ENCODE assay signal across 1 cellular context in the genomic region with DNA sequence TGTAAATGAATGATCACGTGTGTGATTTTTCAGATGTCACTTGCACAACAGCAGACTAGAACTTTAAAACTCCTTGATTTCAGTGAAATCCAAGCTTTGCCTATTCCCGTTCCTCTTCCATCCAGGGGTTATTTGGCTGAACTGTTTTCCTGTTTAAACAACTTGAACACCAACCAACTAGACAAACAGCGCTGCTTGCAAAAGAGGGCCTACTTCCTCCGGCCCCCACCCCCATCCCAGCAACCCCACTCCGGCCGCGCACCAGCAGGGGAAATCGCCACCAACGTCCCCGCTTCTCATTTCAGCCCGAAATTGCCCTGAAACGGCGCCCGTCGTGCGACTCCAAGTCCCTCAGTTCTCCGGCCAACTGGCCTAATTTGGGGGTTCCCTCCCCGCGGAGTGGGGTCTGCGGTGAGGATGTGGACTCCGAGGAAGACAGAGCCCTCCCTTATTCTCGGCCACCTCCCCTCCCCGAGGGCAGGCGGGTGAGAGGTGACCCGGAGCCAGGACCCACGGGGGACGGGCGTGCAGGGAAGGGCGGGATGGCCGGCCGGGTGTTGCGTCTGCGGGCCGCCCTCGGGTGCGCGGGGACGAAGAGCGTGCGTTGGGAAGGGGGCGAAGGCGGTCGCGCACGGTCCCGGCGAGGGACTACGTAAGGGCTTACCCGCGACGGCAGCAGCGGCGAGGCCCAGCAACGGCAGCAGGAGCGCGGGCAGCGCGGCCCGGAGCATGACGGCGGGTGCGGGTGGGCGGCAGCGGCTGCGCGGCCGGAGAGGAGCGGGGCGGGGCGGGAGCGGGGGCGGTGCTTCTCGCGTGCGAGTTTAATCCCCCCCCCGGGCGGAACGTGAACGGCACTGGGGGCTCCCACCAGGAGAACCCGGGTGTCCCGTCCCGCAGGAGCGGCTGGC.
TF ChIP-seq lines count a peak whose summit lies in the region.

A gene with protein sequence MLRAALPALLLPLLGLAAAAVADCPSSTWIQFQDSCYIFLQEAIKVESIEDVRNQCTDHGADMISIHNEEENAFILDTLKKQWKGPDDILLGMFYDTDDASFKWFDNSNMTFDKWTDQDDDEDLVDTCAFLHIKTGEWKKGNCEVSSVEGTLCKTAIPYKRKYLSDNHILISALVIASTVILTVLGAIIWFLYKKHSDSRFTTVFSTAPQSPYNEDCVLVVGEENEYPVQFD (minus strand): TSS at position 741 of the 908 bp plus-strand sequence. CDS start 10 bp downstream, at position 731.

TF ChIP-seq in HEK293, 187 proteins besides CTCF, POLR2A, EP300 and RAD21 (continued from another document and continues in another):
- TF ChIP-seq, protein P1, sequence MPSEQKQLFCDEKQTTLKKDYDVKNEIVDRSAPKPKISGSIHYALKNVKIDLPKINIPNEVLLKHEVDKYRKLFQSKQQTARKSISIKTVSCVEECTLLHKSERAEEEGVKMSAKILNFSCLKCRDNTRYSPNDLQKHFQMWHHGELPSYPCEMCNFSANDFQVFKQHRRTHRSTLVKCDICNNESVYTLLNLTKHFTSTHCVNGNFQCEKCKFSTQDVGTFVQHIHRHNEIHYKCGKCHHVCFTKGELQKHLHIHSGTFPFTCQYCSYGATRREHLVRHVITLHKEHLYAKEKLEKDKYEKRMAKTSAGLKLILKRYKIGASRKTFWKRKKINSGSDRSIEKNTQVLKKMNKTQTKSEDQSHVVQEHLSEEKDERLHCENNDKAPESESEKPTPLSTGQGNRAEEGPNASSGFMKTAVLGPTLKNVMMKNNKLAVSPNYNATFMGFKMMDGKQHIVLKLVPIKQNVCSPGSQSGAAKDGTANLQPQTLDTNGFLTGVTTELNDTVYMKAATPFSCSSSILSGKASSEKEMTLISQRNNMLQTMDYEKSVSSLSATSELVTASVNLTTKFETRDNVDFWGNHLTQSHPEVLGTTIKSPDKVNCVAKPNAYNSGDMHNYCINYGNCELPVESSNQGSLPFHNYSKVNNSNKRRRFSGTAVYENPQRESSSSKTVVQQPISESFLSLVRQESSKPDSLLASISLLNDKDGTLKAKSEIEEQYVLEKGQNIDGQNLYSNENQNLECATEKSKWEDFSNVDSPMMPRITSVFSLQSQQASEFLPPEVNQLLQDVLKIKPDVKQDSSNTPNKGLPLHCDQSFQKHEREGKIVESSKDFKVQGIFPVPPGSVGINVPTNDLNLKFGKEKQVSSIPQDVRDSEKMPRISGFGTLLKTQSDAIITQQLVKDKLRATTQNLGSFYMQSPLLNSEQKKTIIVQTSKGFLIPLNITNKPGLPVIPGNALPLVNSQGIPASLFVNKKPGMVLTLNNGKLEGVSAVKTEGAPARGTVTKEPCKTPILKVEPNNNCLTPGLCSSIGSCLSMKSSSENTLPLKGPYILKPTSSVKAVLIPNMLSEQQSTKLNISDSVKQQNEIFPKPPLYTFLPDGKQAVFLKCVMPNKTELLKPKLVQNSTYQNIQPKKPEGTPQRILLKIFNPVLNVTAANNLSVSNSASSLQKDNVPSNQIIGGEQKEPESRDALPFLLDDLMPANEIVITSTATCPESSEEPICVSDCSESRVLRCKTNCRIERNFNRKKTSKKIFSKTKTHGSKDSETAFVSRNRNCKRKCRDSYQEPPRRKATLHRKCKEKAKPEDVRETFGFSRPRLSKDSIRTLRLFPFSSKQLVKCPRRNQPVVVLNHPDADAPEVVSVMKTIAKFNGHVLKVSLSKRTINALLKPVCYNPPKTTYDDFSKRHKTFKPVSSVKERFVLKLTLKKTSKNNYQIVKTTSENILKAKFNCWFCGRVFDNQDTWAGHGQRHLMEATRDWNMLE (tag by site-specific recombination; conservative IDR thresholded peaks at IDR 0.05; ENCODE audit: low read depth), result no peak
- no peak for TF ChIP-seq ZNF404 (tag by site-specific recombination; IDR thresholded peaks at IDR 0.05)
- no peak for TF ChIP-seq HOXD13 (CRISPR knock-in tag; IDR thresholded peaks at IDR 0.05; ENCODE audit: borderline replicate concordance)
- TF ChIP-seq TRIM28 (IDR thresholded peaks at IDR 0.05; ENCODE audit: borderline replicate concordance, low read length), result no peak
- no peak for TF ChIP-seq ZNF707 (tag by site-specific recombination; IDR thresholded peaks at IDR 0.05)
- TF ChIP-seq SETDB1 (IDR thresholded peaks at IDR 0.05; ENCODE audit: insufficient read length, low read length), result no peak
- TF ChIP-seq SP2 (tag by site-specific recombination; IDR thresholded peaks at IDR 0.05), result peak; percentile 78
- TF ChIP-seq KLF7 (tag by site-specific recombination; IDR thresholded peaks at IDR 0.05; ENCODE audit: borderline replicate concordance), result no peak
- TF ChIP-seq, protein P2, sequence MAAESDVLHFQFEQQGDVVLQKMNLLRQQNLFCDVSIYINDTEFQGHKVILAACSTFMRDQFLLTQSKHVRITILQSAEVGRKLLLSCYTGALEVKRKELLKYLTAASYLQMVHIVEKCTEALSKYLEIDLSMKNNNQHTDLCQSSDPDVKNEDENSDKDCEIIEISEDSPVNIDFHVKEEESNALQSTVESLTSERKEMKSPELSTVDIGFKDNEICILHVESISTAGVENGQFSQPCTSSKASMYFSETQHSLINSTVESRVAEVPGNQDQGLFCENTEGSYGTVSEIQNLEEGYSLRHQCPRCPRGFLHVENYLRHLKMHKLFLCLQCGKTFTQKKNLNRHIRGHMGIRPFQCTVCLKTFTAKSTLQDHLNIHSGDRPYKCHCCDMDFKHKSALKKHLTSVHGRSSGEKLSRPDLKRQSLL (tag by site-specific recombination; IDR thresholded peaks at IDR 0.05), result no peak
- TF ChIP-seq MZF1 (tag by site-specific recombination; IDR thresholded peaks at IDR 0.05; ENCODE audit: borderline replicate concordance), result no peak
- no peak for TF ChIP-seq ZNF830 (tag by site-specific recombination; IDR thresholded peaks at IDR 0.05; ENCODE audit: low read depth)
- TF ChIP-seq ZNF394 (tag by site-specific recombination; IDR thresholded peaks at IDR 0.05; ENCODE audit: borderline replicate concordance), result no peak
- no peak for TF ChIP-seq TCF7L2 (IDR thresholded peaks at IDR 0.05; ENCODE audit: borderline replicate concordance, low read depth, low read length)
- TF ChIP-seq, protein P3, sequence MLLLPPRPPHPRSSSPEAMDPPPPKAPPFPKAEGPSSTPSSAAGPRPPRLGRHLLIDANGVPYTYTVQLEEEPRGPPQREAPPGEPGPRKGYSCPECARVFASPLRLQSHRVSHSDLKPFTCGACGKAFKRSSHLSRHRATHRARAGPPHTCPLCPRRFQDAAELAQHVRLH (tag by site-specific recombination; IDR thresholded peaks at IDR 0.05), result no peak
- TF ChIP-seq, protein P4, sequence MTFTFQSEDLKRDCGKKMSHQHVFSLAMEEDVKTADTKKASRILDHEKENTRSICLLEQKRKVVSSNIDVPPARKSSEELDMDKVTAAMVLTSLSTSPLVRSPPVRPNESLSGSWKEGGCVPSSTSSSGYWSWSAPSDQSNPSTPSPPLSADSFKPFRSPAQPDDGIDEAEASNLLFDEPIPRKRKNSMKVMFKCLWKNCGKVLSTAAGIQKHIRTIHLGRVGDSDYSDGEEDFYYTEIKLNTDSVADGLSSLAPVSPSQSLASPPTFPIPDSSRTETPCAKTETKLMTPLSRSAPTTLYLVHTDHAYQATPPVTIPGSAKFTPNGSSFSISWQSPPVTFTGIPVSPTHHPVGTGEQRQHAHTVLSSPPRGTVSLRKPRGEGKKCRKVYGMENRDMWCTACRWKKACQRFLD (tag by site-specific recombination; IDR thresholded peaks at IDR 0.05), result no peak
- TF ChIP-seq, protein P5, sequence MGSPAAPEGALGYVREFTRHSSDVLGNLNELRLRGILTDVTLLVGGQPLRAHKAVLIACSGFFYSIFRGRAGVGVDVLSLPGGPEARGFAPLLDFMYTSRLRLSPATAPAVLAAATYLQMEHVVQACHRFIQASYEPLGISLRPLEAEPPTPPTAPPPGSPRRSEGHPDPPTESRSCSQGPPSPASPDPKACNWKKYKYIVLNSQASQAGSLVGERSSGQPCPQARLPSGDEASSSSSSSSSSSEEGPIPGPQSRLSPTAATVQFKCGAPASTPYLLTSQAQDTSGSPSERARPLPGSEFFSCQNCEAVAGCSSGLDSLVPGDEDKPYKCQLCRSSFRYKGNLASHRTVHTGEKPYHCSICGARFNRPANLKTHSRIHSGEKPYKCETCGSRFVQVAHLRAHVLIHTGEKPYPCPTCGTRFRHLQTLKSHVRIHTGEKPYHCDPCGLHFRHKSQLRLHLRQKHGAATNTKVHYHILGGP (tag by site-specific recombination; IDR thresholded peaks at IDR 0.05), result no peak
- TF ChIP-seq, protein P6, sequence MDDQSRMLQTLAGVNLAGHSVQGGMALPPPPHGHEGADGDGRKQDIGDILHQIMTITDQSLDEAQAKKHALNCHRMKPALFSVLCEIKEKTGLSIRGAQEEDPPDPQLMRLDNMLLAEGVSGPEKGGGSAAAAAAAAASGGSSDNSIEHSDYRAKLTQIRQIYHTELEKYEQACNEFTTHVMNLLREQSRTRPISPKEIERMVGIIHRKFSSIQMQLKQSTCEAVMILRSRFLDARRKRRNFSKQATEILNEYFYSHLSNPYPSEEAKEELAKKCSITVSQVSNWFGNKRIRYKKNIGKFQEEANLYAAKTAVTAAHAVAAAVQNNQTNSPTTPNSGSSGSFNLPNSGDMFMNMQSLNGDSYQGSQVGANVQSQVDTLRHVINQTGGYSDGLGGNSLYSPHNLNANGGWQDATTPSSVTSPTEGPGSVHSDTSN (CRISPR knock-in tag; IDR thresholded peaks at IDR 0.05), result 0 out of 2 replicates have a peak, but pooled peaks have one; percentile 48
- 0 out of 2 replicates have a peak, but pooled peaks have one; percentile 35 for TF ChIP-seq ZEB2 (tag by site-specific recombination; IDR thresholded peaks at IDR 0.05)
- TF ChIP-seq ZBTB20 (tag by site-specific recombination; IDR thresholded peaks at IDR 0.05), result peak; percentile 59; the same call in 1 of the 2 replicates
- TF ChIP-seq KLF8 (tag by site-specific recombination; IDR thresholded peaks at IDR 0.05), result no peak; the same call in 1 of the 2 replicates
- TF ChIP-seq ZNF660 (tag by site-specific recombination; IDR thresholded peaks at IDR 0.05), result 0 out of 2 replicates have a peak, but pooled peaks have one; percentile 11
- no peak for TF ChIP-seq ZNF112 (tag by site-specific recombination; IDR thresholded peaks at IDR 0.05)
- TF ChIP-seq ZNF341 (tag by site-specific recombination; IDR thresholded peaks at IDR 0.05; ENCODE audit: low read depth), result peak; percentile 63; the same call in 1 of the 2 replicates
- no peak for TF ChIP-seq ZNF391 (tag by site-specific recombination; IDR thresholded peaks at IDR 0.05; ENCODE audit: borderline replicate concordance, low read depth)
- TF ChIP-seq, protein P7, sequence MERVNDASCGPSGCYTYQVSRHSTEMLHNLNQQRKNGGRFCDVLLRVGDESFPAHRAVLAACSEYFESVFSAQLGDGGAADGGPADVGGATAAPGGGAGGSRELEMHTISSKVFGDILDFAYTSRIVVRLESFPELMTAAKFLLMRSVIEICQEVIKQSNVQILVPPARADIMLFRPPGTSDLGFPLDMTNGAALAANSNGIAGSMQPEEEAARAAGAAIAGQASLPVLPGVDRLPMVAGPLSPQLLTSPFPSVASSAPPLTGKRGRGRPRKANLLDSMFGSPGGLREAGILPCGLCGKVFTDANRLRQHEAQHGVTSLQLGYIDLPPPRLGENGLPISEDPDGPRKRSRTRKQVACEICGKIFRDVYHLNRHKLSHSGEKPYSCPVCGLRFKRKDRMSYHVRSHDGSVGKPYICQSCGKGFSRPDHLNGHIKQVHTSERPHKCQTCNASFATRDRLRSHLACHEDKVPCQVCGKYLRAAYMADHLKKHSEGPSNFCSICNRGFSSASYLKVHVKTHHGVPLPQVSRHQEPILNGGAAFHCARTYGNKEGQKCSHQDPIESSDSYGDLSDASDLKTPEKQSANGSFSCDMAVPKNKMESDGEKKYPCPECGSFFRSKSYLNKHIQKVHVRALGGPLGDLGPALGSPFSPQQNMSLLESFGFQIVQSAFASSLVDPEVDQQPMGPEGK (tag by site-specific recombination; IDR thresholded peaks at IDR 0.05), result peak; percentile 51; the same call in 1 of the 2 replicates
- TF ChIP-seq ZNF514 (tag by site-specific recombination; IDR thresholded peaks at IDR 0.05), result no peak
- no peak for TF ChIP-seq ZNF248 (tag by site-specific recombination; IDR thresholded peaks at IDR 0.05)
- no peak for TF ChIP-seq ZNF791 (tag by site-specific recombination; IDR thresholded peaks at IDR 0.05)
- no peak for TF ChIP-seq BCL11B (tag by site-specific recombination; IDR thresholded peaks at IDR 0.05; ENCODE audit: low read depth)
- 0 out of 2 replicates have a peak, but pooled peaks have one; percentile 49 for TF ChIP-seq KLF9 (tag by site-specific recombination; IDR thresholded peaks at IDR 0.05; ENCODE audit: low read depth)
- TF ChIP-seq, protein P8, sequence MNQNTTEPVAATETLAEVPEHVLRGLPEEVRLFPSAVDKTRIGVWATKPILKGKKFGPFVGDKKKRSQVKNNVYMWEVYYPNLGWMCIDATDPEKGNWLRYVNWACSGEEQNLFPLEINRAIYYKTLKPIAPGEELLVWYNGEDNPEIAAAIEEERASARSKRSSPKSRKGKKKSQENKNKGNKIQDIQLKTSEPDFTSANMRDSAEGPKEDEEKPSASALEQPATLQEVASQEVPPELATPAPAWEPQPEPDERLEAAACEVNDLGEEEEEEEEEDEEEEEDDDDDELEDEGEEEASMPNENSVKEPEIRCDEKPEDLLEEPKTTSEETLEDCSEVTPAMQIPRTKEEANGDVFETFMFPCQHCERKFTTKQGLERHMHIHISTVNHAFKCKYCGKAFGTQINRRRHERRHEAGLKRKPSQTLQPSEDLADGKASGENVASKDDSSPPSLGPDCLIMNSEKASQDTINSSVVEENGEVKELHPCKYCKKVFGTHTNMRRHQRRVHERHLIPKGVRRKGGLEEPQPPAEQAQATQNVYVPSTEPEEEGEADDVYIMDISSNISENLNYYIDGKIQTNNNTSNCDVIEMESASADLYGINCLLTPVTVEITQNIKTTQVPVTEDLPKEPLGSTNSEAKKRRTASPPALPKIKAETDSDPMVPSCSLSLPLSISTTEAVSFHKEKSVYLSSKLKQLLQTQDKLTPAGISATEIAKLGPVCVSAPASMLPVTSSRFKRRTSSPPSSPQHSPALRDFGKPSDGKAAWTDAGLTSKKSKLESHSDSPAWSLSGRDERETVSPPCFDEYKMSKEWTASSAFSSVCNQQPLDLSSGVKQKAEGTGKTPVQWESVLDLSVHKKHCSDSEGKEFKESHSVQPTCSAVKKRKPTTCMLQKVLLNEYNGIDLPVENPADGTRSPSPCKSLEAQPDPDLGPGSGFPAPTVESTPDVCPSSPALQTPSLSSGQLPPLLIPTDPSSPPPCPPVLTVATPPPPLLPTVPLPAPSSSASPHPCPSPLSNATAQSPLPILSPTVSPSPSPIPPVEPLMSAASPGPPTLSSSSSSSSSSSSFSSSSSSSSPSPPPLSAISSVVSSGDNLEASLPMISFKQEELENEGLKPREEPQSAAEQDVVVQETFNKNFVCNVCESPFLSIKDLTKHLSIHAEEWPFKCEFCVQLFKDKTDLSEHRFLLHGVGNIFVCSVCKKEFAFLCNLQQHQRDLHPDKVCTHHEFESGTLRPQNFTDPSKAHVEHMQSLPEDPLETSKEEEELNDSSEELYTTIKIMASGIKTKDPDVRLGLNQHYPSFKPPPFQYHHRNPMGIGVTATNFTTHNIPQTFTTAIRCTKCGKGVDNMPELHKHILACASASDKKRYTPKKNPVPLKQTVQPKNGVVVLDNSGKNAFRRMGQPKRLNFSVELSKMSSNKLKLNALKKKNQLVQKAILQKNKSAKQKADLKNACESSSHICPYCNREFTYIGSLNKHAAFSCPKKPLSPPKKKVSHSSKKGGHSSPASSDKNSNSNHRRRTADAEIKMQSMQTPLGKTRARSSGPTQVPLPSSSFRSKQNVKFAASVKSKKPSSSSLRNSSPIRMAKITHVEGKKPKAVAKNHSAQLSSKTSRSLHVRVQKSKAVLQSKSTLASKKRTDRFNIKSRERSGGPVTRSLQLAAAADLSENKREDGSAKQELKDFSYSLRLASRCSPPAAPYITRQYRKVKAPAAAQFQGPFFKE (tag by site-specific recombination; IDR thresholded peaks at IDR 0.05; ENCODE audit: borderline replicate concordance), result no peak
- no peak for TF ChIP-seq ZNF629 (tag by site-specific recombination; IDR thresholded peaks at IDR 0.05)
